1 cellular context compared by ENCODE assay signal in the genomic region with DNA sequence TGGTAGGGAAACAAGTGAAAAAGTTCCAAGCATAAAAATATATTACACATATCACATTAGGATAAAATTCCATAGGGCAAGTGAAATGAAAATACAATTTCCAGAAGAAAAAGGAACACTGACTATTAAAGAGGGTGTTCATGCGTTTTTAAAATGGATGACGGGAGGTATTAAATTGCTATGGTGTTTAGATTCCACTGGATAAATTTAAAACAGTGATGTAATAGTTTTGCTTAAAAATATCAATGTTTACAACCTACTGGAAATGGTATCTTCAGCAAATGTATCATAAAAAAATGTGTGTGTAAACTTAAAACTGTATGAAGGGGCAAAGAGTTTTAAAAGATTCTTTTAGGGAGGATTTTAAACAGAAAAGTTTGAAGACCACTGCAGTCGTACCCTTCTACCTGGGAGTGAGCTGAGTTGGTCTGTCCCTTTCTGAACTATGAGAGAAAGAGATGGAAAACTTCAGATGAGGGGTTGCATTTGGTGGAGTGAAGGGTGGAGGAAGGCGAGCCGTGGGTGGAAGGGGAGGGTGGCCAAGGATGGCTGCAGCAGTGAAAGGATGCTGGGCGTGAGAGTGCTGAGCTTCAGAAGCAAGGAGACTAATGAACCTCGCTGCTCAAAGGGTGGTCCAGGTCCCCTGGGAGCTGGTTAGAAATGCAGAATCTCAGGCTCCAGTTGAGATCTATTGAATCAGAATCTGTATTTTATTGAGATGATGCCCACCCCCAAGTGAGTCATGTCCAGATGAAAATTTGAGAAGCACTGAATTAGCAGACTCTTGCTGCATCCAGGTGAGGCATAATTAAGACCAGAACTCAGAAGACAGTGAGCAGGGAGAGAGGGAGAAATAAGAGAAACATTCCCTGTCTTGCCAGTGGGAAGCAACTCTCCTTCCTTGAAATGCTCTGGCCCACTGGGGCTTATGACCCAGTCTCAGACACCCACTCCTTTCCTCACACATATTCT.
TF ChIP-seq lines count a peak whose summit lies in the region.

No MANE protein-coding gene starts in this region.

TF ChIP-seq in HepG2, 621 proteins besides CTCF, POLR2A, EP300 and RAD21:
- TF ChIP-seq ATF7 (IDR thresholded peaks at IDR 0.05), result 0 out of 2 replicates have a peak, but pooled peaks have one; percentile 10
- no peak for TF ChIP-seq ATF7 (CRISPR knock-in tag; IDR thresholded peaks at IDR 0.05)
- TF ChIP-seq DR1 (CRISPR knock-in tag; IDR thresholded peaks at IDR 0.05), result no peak
